In the genomic region with DNA sequence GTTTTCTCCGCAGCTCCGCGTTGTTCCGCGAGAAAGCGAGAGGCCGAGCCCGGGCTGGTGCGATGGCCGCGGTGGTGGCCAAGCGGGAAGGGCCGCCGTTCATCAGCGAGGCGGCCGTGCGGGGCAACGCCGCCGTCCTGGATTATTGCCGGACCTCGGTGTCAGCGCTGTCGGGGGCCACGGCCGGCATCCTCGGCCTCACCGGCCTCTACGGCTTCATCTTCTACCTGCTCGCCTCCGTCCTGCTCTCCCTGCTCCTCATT, we compare ENCODE assay signal across 8 cellular contexts. TPM values are rescaled to one million over a fixed set of nuclear protein-coding genes. Genes with fewer than 3 reads are reported as not detected.
DNase-seq lines count a peak whose midpoint lies in the region; ATAC-seq and TF ChIP-seq lines count a peak whose summit lies in the region.

No MANE protein-coding gene starts in this region.

- peaks cover 10% of the 10 kb centered on the region; the same call in 1 of the 2 replicates for H3K36me3 ChIP-seq in Panc1 (ENCODE audit: control insufficient read depth, insufficient read depth, low read length)

- TF ChIP-seq CTCF in Panc1 (IDR thresholded peaks at IDR 0.05) (no peak), fibroblast of mammary gland (conservative IDR thresholded peaks at IDR 0.05; ENCODE audit: control insufficient read depth, insufficient read depth, low read depth, low read length) (no peak)

- CTCF ChIA-PET in Panc1 (lab: Charles Lee) = no interaction called here

- H3K27ac ChIP-seq in Panc1 (ENCODE audit: low read length) (peak overlapping the region; percentile 82), skin epidermis (peak overlapping the region; percentile 50 to 99 (median 94))

- H3K9me3 ChIP-seq in Panc1 (ENCODE audit: control insufficient read depth, insufficient read depth, low read depth, low read length) = no peaks in the 10 kb centered on the region

- DNase-seq in Panc1 (ENCODE audit: low read depth, low spot score) (no peak), fibroblast of mammary gland (ENCODE audit: low read depth) (no peak), NCI-H345 (lab: John Stamatoyannopoulos, UW) (no peak), inferior parietal cortex (ENCODE audit: extremely low spot score) (no peak), SIG-M5 (lab: John Stamatoyannopoulos, UW) (no peak)

- H3K4me3 ChIP-seq in Panc1 (ENCODE audit: low read depth in 2 of 2, low read length in 2 of 2) (peak overlapping the region; percentile 77 to 90), fibroblast of mammary gland (ENCODE audit: control insufficient read depth, low read depth, low read length) (peak overlapping the region; percentile 94), skin epidermis (peak overlapping the region; percentile 66 to 97 (median 92))

- in situ Hi-C loops in Panc1 (cut with HindIII; ENCODE audit: low pct_unique_long_range_greater_than_20kb, low sequenced_read_pairs) = no loop called here

- ATAC-seq in GM21447 (IDR thresholded peaks at IDR 0.05; ENCODE audit: unreplicated experiment) (peak; percentile 3), Panc1 (no peak; the same call in 1 of the 2 replicates), HG03196 (IDR thresholded peaks at IDR 0.05; ENCODE audit: unreplicated experiment) (no peak)

- BruUV-seq in Panc1 (replicated peaks; lab: Mats Ljungman, UMichigan) = TSS peak; percentile 99

- 0 out of 2 replicates have a peak, but pooled peaks cover 7% of the 10 kb centered on the region for H3K4me1 ChIP-seq in Panc1 (ENCODE audit: control insufficient read depth, insufficient read depth, low read length)

- POLR2A ChIA-PET in Panc1 (lab: Charles Lee) = interaction anchor here (0.6 to 0.7 kb wide), 2 partner anchors 33 to 59 kb away, joined by 3 to 13 read pairs; a partner anchor contains a TSS

- no peaks in the 10 kb centered on the region for H3K27me3 ChIP-seq in Panc1 (ENCODE audit: control insufficient read depth, insufficient read depth, low read length)

- intact Hi-C loops in Panc1 (cut with micrococcal nuclease; ENCODE audit: unreplicated experiment) = no loop called here

RNA-seq across cellular contexts. Expression of a gene that starts 0.4 kb away (rescaled TPM):
- 65.9 TPM for total RNA-seq in Panc1 (2021; ENCODE audit: unreplicated experiment)
- 54.6 TPM for polyA plus RNA-seq in Panc1 (2012; ENCODE audit: insufficient read length)

RNA-seq across cellular contexts. Expression of a gene that starts 0.6 kb away (rescaled TPM):
- 122 TPM for total RNA-seq in Panc1 (2021; ENCODE audit: unreplicated experiment)
- 127 TPM for polyA plus RNA-seq in Panc1 (2012; ENCODE audit: insufficient read length)

RNA-seq across cellular contexts. Expression of a gene that starts 26.9 kb away (rescaled TPM):
- 14.9 TPM for total RNA-seq in Panc1 (2021; ENCODE audit: unreplicated experiment)
- 24.5 TPM for polyA plus RNA-seq in Panc1 (2012; ENCODE audit: insufficient read length)

RNA-seq across cellular contexts. Expression of a gene that starts 32.5 kb away (rescaled TPM):
- total RNA-seq in Panc1 (2021; ENCODE audit: unreplicated experiment) = 20.4 TPM
- 18.0 TPM for polyA plus RNA-seq in Panc1 (2012; ENCODE audit: insufficient read length)

RNA-seq across cellular contexts. Expression of a gene that starts 33.0 kb away (rescaled TPM):
- total RNA-seq in Panc1 (2021; ENCODE audit: unreplicated experiment) = 8.4 TPM
- polyA plus RNA-seq in Panc1 (2012; ENCODE audit: insufficient read length) = 5.3 TPM
